ENCODE assay signal across 7 cellular contexts in genomic region chr14:101963611-101964296, GRCh38. TPM values are rescaled to one million over a fixed set of nuclear protein-coding genes. Genes with fewer than 3 reads are reported as not detected.
DNase-seq lines count a peak whose midpoint lies in the region; ATAC-seq and TF ChIP-seq lines count a peak whose summit lies in the region.

No MANE protein-coding gene starts in this region.

- DNase-seq in HEK293T (ENCODE audit: extremely low spot score) = no peak
- no peak for DNase-seq in WTC11 (ENCODE audit: low spot score)
- no peak for DNase-seq in stimulated activated naive B cell treated with anti-CD40 and anti-IgM and Interleukin-4, amounts not matched to agents 10 μg/mL and 1 μg/mL and 100 μg/mL, for 72 hours
- no peak for DNase-seq in NOMO-1 treated with dmso at 0.1 percent for 144 hours (lab: John Stamatoyannopoulos, UW; ENCODE audit: unreplicated experiment)
- no peak for DNase-seq in epidermal melanocyte (ENCODE audit: insufficient read length, low spot score)

- no peak overlapping the region for H3K27ac Mint-ChIP-seq in WTC11
- H3K27ac Mint-ChIP-seq in stimulated activated naive B cell treated with anti-CD40 and anti-IgM and Interleukin-4, amounts not matched to agents 10 μg/mL and 1 μg/mL and 100 μg/mL, for 72 hours = peak overlapping the region; percentile 88

- H3K27me3 Mint-ChIP-seq in WTC11 (ENCODE audit: low read depth) = peaks cover 39% of the 10 kb centered on the region
- peaks cover 0 to under 1% of the 10 kb centered on the region in 2 donors for H3K27me3 Mint-ChIP-seq in stimulated activated naive B cell treated with anti-CD40 and anti-IgM and Interleukin-4, amounts not matched to agents 10 μg/mL and 1 μg/mL and 100 μg/mL, for 72 hours

- H3K4me3 Mint-ChIP-seq in WTC11 = peak overlapping the region; percentile 77
- peak overlapping the region; percentile 66 to 77 for H3K4me3 Mint-ChIP-seq in stimulated activated naive B cell treated with anti-CD40 and anti-IgM and Interleukin-4, amounts not matched to agents 10 μg/mL and 1 μg/mL and 100 μg/mL, for 72 hours

- TF ChIP-seq CTCF in WTC11 (IDR thresholded peaks at IDR 0.05) = no peak

- peak overlapping the region; percentile 20 for H3K4me3 ChIP-seq in iPS-11a (ENCODE audit: low read depth, low read length)

- POLR2A ChIA-PET in HEK293T (lab: Yijun Ruan, JAX) = interaction anchor here (0.7 to 1.7 kb wide), 4 partner anchors 10 to 257 kb away, joined by 3 to 12 read pairs (median 3); no protein-coding TSS in a partner anchor
- POLR2A ChIA-PET in WTC11 (lab: Charles Lee) = no interaction called here

- CTCF ChIA-PET in HEK293T (lab: Yijun Ruan, JAX) (interaction anchor here (0.6 kb wide), 1 partner anchor 80 kb away, joined by 4 read pairs; no protein-coding TSS in a partner anchor), WTC11 (lab: Charles Lee) (interaction anchor here (0.8 to 1.8 kb wide), 4 partner anchors 10 to 257 kb away, joined by 3 to 5 read pairs (median 4); no protein-coding TSS in a partner anchor)

- H3K36me3 Mint-ChIP-seq in WTC11 = peaks cover 7% of the 10 kb centered on the region
- H3K36me3 Mint-ChIP-seq in stimulated activated naive B cell treated with anti-CD40 and anti-IgM and Interleukin-4, amounts not matched to agents 10 μg/mL and 1 μg/mL and 100 μg/mL, for 72 hours = peaks cover 8 to 9% of the 10 kb centered on the region in 2 donors

- H3K9me3 Mint-ChIP-seq in WTC11 = no peaks in the 10 kb centered on the region
- no peaks in the 10 kb centered on the region for H3K9me3 Mint-ChIP-seq in stimulated activated naive B cell treated with anti-CD40 and anti-IgM and Interleukin-4, amounts not matched to agents 10 μg/mL and 1 μg/mL and 100 μg/mL, for 72 hours

- peaks cover 30% of the 10 kb centered on the region for H3K4me1 Mint-ChIP-seq in WTC11
- H3K4me1 Mint-ChIP-seq in stimulated activated naive B cell treated with anti-CD40 and anti-IgM and Interleukin-4, amounts not matched to agents 10 μg/mL and 1 μg/mL and 100 μg/mL, for 72 hours = peaks cover 17 to 42% of the 10 kb centered on the region in 2 donors

- ATAC-seq in WTC11 = no peak
- no peak for ATAC-seq in stimulated activated naive B cell treated with anti-CD40 and anti-IgM and Interleukin-4, amounts not matched to agents 10 μg/mL and 1 μg/mL and 100 μg/mL, for 72 hours (replicated peaks)
- ATAC-seq in GM21786 (IDR thresholded peaks at IDR 0.05; ENCODE audit: unreplicated experiment) = no peak

TF ChIP-seq in HEK293T, 16 proteins besides CTCF, POLR2A, EP300 and RAD21:
- no peak for TF ChIP-seq FOXA1 (IDR thresholded peaks at IDR 0.05)
- peak; percentile 80 for TF ChIP-seq PKNOX1 (IDR thresholded peaks at IDR 0.05)

TF ChIP-seq in WTC11, 78 proteins besides CTCF, POLR2A, EP300 and RAD21:
- no peak for TF ChIP-seq FOXJ3 (CRISPR knock-in tag; IDR thresholded peaks at IDR 0.05; ENCODE audit: borderline replicate concordance)
- no peak for TF ChIP-seq ATF3 (CRISPR knock-in tag; conservative IDR thresholded peaks at IDR 0.05)
- no peak for TF ChIP-seq NR2C2 (CRISPR knock-in tag; IDR thresholded peaks at IDR 0.05)
- TF ChIP-seq ATF6 (CRISPR knock-in tag; IDR thresholded peaks at IDR 0.05) = no peak
- TF ChIP-seq TEAD4 (CRISPR knock-in tag; IDR thresholded peaks at IDR 0.05) = no peak
- TF ChIP-seq E2F5 (CRISPR knock-in tag; IDR thresholded peaks at IDR 0.05) = no peak
- TF ChIP-seq ZBTB21 (CRISPR knock-in tag; IDR thresholded peaks at IDR 0.05; ENCODE audit: borderline replicate concordance) = no peak
- no peak for TF ChIP-seq EMX1 (CRISPR knock-in tag; IDR thresholded peaks at IDR 0.05)
- no peak for TF ChIP-seq ZNF317 (CRISPR knock-in tag; IDR thresholded peaks at IDR 0.05; ENCODE audit: borderline replicate concordance, low read depth)
- no peak for TF ChIP-seq ZNF232 (CRISPR knock-in tag; IDR thresholded peaks at IDR 0.05)
- TF ChIP-seq ATF2 (CRISPR knock-in tag; IDR thresholded peaks at IDR 0.05; ENCODE audit: borderline replicate concordance, low read depth) = no peak
- TF ChIP-seq, protein P1, sequence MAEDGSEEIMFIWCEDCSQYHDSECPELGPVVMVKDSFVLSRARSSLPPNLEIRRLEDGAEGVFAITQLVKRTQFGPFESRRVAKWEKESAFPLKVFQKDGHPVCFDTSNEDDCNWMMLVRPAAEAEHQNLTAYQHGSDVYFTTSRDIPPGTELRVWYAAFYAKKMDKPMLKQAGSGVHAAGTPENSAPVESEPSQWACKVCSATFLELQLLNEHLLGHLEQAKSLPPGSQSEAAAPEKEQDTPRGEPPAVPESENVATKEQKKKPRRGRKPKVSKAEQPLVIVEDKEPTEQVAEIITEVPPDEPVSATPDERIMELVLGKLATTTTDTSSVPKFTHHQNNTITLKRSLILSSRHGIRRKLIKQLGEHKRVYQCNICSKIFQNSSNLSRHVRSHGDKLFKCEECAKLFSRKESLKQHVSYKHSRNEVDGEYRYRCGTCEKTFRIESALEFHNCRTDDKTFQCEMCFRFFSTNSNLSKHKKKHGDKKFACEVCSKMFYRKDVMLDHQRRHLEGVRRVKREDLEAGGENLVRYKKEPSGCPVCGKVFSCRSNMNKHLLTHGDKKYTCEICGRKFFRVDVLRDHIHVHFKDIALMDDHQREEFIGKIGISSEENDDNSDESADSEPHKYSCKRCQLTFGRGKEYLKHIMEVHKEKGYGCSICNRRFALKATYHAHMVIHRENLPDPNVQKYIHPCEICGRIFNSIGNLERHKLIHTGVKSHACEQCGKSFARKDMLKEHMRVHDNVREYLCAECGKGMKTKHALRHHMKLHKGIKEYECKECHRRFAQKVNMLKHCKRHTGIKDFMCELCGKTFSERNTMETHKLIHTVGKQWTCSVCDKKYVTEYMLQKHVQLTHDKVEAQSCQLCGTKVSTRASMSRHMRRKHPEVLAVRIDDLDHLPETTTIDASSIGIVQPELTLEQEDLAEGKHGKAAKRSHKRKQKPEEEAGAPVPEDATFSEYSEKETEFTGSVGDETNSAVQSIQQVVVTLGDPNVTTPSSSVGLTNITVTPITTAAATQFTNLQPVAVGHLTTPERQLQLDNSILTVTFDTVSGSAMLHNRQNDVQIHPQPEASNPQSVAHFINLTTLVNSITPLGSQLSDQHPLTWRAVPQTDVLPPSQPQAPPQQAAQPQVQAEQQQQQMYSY (CRISPR knock-in tag; IDR thresholded peaks at IDR 0.05) = no peak
- no peak for TF ChIP-seq CREB1 (CRISPR knock-in tag; IDR thresholded peaks at IDR 0.05)
- TF ChIP-seq TCF7 (CRISPR knock-in tag; IDR thresholded peaks at IDR 0.05; ENCODE audit: low read depth) = no peak

RNA-seq across cellular contexts. Expression of gene DYNC1H1, which starts 0.6 kb away (rescaled TPM):
- total RNA-seq in WTC11 (2021) = 382 to 438 TPM (median 392 TPM) in 3 replicates
